Comparison of ENCODE assay signal across 13 cellular contexts in the genomic region with DNA sequence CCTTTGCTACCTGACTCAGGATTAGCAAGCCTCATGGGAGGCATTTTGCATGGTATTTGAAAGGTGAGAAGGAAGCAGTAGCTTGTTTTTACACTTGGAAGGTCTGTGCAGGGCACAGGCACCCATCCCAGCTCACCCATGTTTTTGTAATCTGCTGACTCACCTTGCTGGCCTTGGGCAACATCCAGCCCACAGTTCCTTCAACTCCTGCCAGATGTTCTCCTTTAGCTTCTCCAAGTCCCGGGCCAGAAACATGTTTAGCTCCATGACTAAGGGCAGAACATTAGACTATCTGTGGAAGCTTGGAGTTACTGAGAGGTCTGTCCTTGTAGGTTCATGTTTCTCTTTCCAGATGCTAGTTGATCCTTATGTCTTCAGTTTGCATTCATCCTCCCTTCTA. TPM values are rescaled to one million over a fixed set of nuclear protein-coding genes. Genes with fewer than 3 reads are reported as not detected.
DNase-seq lines count a peak whose midpoint lies in the region; ATAC-seq, FAIRE-seq and TF ChIP-seq lines count a peak whose summit lies in the region.
"Had no signal": no experiment of that assay in that cellular context is flagged by ENCODE, and none has a peak within 500 bp of the region (broad histone marks: within the 10 kb centered on the region; RNA-seq: fewer than 3 reads in every experiment).

No MANE protein-coding gene starts in this region.

- CTCF ChIA-PET in activated CD4-positive, alpha-beta T cell treated with anti-CD3 and anti-CD28 coated beads, Interleukin-2, amount 10 ng/mL, durations not matched to agents 7 days and 5 days (lab: Charles Lee) = interaction anchor here (1.4 to 1.5 kb wide), 2 partner anchors 13 to 17 kb away, joined by 3 to 5 read pairs; partner anchors contain the start of gene ZNF770

- H3K36me3 ChIP-seq in MG63 (no peaks in the 10 kb centered on the region), pancreas (no peaks in the 10 kb centered on the region)

- no peak for FAIRE-seq in pancreas (lab: Jason Lieb, UNC)

- POLR2A ChIA-PET in activated CD4-positive, alpha-beta T cell treated with anti-CD3 and anti-CD28 coated beads, Interleukin-2, amount 10 ng/mL, durations not matched to agents 7 days and 5 days (lab: Charles Lee) = no interaction called here

- no peaks in the 10 kb centered on the region for H3K27me3 Mint-ChIP-seq in activated CD4-positive, alpha-beta T cell treated with anti-CD3 and anti-CD28 coated beads, Interleukin-2, amount 10 ng/mL, durations not matched to agents 7 days and 5 days

- no peak overlapping the region for H3K27ac Mint-ChIP-seq in stimulated activated effector memory CD8-positive, alpha-beta T cell treated with anti-CD3 and anti-CD28 coated beads, Interleukin-12 subunit alpha, Interleukin-12 subunit beta, amount 100 ng/mL, for 72 hours
- no peak overlapping the region for H3K27ac Mint-ChIP-seq in activated CD4-positive, alpha-beta T cell treated with anti-CD3 and anti-CD28 coated beads, Interleukin-2, amount 10 ng/mL, durations not matched to agents 7 days and 5 days
- H3K27ac Mint-ChIP-seq: stimulated activated naive CD8-positive, alpha-beta T cell treated with anti-CD3 and anti-CD28 coated beads, Interleukin-15, Interleukin-2, amounts not matched to agents 100 ng/mL and 50 ng/mL, for 24 hours had no signal

- H3K9me3 Mint-ChIP-seq in stimulated activated effector memory CD8-positive, alpha-beta T cell treated with anti-CD3 and anti-CD28 coated beads, Interleukin-12 subunit alpha, Interleukin-12 subunit beta, amount 100 ng/mL, for 72 hours = no peaks in the 10 kb centered on the region
- H3K9me3 Mint-ChIP-seq in activated CD4-positive, alpha-beta T cell treated with anti-CD3 and anti-CD28 coated beads, Interleukin-2, amount 10 ng/mL, durations not matched to agents 7 days and 5 days = no peaks in the 10 kb centered on the region
- H3K9me3 Mint-ChIP-seq: stimulated activated naive CD8-positive, alpha-beta T cell treated with anti-CD3 and anti-CD28 coated beads, Interleukin-15, Interleukin-2, amounts not matched to agents 100 ng/mL and 50 ng/mL, for 24 hours had no signal

- H3K4me1 ChIP-seq in pancreas = peaks cover 0 to 6% (median 0%) of the 10 kb centered on the region in 3 donors

- WGBS in pancreas, 2 donors = 15 to 45% methylated on average over 1 of the region's 1 CpG

- H3K4me3 ChIP-seq in MG63 (no peak overlapping the region), epithelial cell of esophagus (ENCODE audit: low read length) (no peak overlapping the region), pancreas (no peak overlapping the region)

- ATAC-seq in pancreas = peak; percentile 87 to 99 (median 91)
- no peak for ATAC-seq in stimulated activated effector memory CD8-positive, alpha-beta T cell treated with anti-CD3 and anti-CD28 coated beads, Interleukin-12 subunit alpha, Interleukin-12 subunit beta, amount 100 ng/mL, for 72 hours

- no peak overlapping the region for H3K27ac ChIP-seq in pancreas
- H3K27ac ChIP-seq: KMS-11 had no signal

- no peaks in the 10 kb centered on the region for H3K36me3 Mint-ChIP-seq in stimulated activated effector memory CD8-positive, alpha-beta T cell treated with anti-CD3 and anti-CD28 coated beads, Interleukin-12 subunit alpha, Interleukin-12 subunit beta, amount 100 ng/mL, for 72 hours
- no peaks in the 10 kb centered on the region for H3K36me3 Mint-ChIP-seq in activated CD4-positive, alpha-beta T cell treated with anti-CD3 and anti-CD28 coated beads, Interleukin-2, amount 10 ng/mL, durations not matched to agents 7 days and 5 days (ENCODE audit: low read depth)

- H3K27me3 ChIP-seq in MG63 = no peaks in the 10 kb centered on the region
- no peaks in the 10 kb centered on the region for H3K27me3 ChIP-seq in pancreas

- TF ChIP-seq CTCF in epithelial cell of esophagus (IDR thresholded peaks at IDR 0.05; ENCODE audit: insufficient read depth, low read depth, low read length, missing control alignments) (no peak), pancreas (IDR thresholded peaks at IDR 0.05) (no peak)

- intact Hi-C loops in pancreas (cut with DNase I) = no loop called here

- no peak overlapping the region for H3K4me3 Mint-ChIP-seq in stimulated activated effector memory CD8-positive, alpha-beta T cell treated with anti-CD3 and anti-CD28 coated beads, Interleukin-12 subunit alpha, Interleukin-12 subunit beta, amount 100 ng/mL, for 72 hours
- H3K4me3 Mint-ChIP-seq in activated CD4-positive, alpha-beta T cell treated with anti-CD3 and anti-CD28 coated beads, Interleukin-2, amount 10 ng/mL, durations not matched to agents 7 days and 5 days = no peak overlapping the region
- H3K4me3 Mint-ChIP-seq: stimulated activated naive CD8-positive, alpha-beta T cell treated with anti-CD3 and anti-CD28 coated beads, Interleukin-15, Interleukin-2, amounts not matched to agents 100 ng/mL and 50 ng/mL, for 24 hours had no signal

- no peaks in the 10 kb centered on the region for H3K4me1 Mint-ChIP-seq in stimulated activated effector memory CD8-positive, alpha-beta T cell treated with anti-CD3 and anti-CD28 coated beads, Interleukin-12 subunit alpha, Interleukin-12 subunit beta, amount 100 ng/mL, for 72 hours
- no peaks in the 10 kb centered on the region for H3K4me1 Mint-ChIP-seq in activated CD4-positive, alpha-beta T cell treated with anti-CD3 and anti-CD28 coated beads, Interleukin-2, amount 10 ng/mL, durations not matched to agents 7 days and 5 days

- H3K9me3 ChIP-seq in MG63 = no peaks in the 10 kb centered on the region
- no peaks in the 10 kb centered on the region for H3K9me3 ChIP-seq in pancreas

- peak; percentile 78 for DNase-seq in ELR (ENCODE audit: low read depth)
- DNase-seq in MG63 = peak; percentile 87
- DNase-seq in epithelial cell of esophagus (ENCODE audit: low read depth) = peak; percentile 99
- DNase-seq in pancreas = peak in 4 of 6 donors; percentile 38 to 74 (median 52)
- DNase-seq in stimulated activated effector memory CD8-positive, alpha-beta T cell treated with anti-CD3 and anti-CD28 coated beads, Interleukin-12 subunit alpha, Interleukin-12 subunit beta, amount 100 ng/mL, for 72 hours (ENCODE audit: low spot score in 2 of 2) = no peak
- no peak for DNase-seq in activated CD4-positive, alpha-beta T cell treated with anti-CD3 and anti-CD28 coated beads for 48 hours
- DNase-seq in activated CD4-positive, alpha-beta T cell treated with anti-CD3 and anti-CD28 coated beads, Interleukin-2, amount 10 ng/mL, durations not matched to agents 7 days and 5 days = no peak
- DNase-seq: GDM1; hippocampal formation; NCI-H510A; stimulated activated CD4-positive, alpha-beta T cell treated with anti-CD3 and anti-CD28 coated beads, Interleukin-15, amount 100 ng/mL, for 24 hours had no signal

RNA-seq across cellular contexts. Expression of gene ZNF770, which starts 12.4 kb away (rescaled TPM):
- total RNA-seq in MG63 (2014; rRNA removed; shearing (Covaris generic); ENCODE audit: low replicate concordance) = 6.6 and 13.7 TPM in 2 replicates
- total RNA-seq in pancreas = 10 to 100 TPM in 5 of 6 donors, 1 to 10 TPM in 1; 8.4 to 22.6 (median 17.0) TPM
- 1 to 10 TPM; 4.8 to 7.1 TPM for polyA plus RNA-seq in pancreas
- 10 to 100 TPM; 37.7 to 46.7 TPM for total RNA-seq in activated CD4-positive, alpha-beta T cell treated with anti-CD3 and anti-CD28 coated beads, Interleukin-2, amount 10 ng/mL, durations not matched to agents 7 days and 5 days

RNA-seq across cellular contexts. Expression of gene AQR, which starts 31.0 kb away (rescaled TPM):
- 10.9 and 15.5 TPM in 2 replicates for total RNA-seq in MG63 (2014; rRNA removed; shearing (Covaris generic); ENCODE audit: low replicate concordance)
- 10 to 100 TPM in 3 of 6 donors, 1 to 10 TPM in 3; 7.8 to 15.7 (median 10.1) TPM for total RNA-seq in pancreas
- polyA plus RNA-seq in pancreas = 1 to 10 TPM; 4.9 to 7.8 TPM
- 10 to 100 TPM; 35.5 to 43.7 TPM for total RNA-seq in activated CD4-positive, alpha-beta T cell treated with anti-CD3 and anti-CD28 coated beads, Interleukin-2, amount 10 ng/mL, durations not matched to agents 7 days and 5 days

Comparison
In these comparisons a context has a peak if more than half of its experiments do, and no peak if none do; other contexts are left out.
1. DNase-seq: peak in ELR (single experiment), MG63 (single experiment), epithelial cell of esophagus (single experiment) and pancreas (4 of 6); none in stimulated activated effector memory CD8-positive, alpha-beta T cell treated with anti-CD3 and anti-CD28 coated beads, Interleukin-12 subunit alpha, Interleukin-12 subunit beta, amount 100 ng/mL, for 72 hours (0 of 2), activated CD4-positive, alpha-beta T cell treated with anti-CD3 and anti-CD28 coated beads for 48 hours (single experiment) and activated CD4-positive, alpha-beta T cell treated with anti-CD3 and anti-CD28 coated beads, Interleukin-2, amount 10 ng/mL, durations not matched to agents 7 days and 5 days (single experiment).